31 cellular contexts compared by ENCODE assay signal in the genomic region with DNA sequence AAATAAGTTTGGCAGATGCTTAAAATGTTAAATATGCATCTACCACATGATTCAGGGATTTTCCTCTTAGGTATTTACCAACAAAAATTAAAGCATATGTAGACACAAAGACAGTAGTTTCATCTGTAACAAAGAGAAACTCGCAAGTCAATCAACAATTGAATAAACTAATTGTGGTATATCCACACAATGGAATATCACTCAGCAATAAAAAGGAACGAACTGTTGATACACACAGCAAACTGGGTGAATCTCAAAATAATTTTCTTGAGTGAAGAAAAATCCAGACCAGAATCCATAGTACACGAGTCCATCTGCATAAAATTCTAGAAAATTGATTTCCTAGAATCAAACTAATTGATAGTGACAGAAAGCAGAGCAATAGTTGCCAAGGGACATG.
"Had no signal": no experiment of that assay in that cellular context is flagged by ENCODE, and none has a peak within 500 bp of the region (broad histone marks: within the 10 kb centered on the region; RNA-seq: fewer than 3 reads in every experiment).

No MANE protein-coding gene starts in this region.

- H3K36me3 ChIP-seq: esophagus squamous epithelium, gastroesophageal sphincter, heart right ventricle, WERI-Rb-1 had no signal

- H3K27me3 ChIP-seq: adrenal gland, body of pancreas, esophagus squamous epithelium, gastroesophageal sphincter, heart right ventricle, hepatocyte had no signal

- H2AFZ ChIP-seq: hepatocyte had no signal

- DNase-seq: activated B cell treated with CpG ODN at 0.5 μM for 24 hours; activated CD4-positive, alpha-beta memory T cell treated with anti-CD3 and anti-CD28 coated beads for 36 hours; activated CD4-positive, alpha-beta T cell treated with anti-CD3 and anti-CD28 coated beads for 36 hours; activated CD4-positive, alpha-beta T cell treated with anti-CD3 and anti-CD28 coated beads, Interleukin-2, amount 10 ng/mL, durations not matched to agents 24 days and 14 days; activated CD8-positive, alpha-beta memory T cell treated with anti-CD3 and anti-CD28 coated beads, Interleukin-2, amount 10 ng/mL, durations not matched to agents 7 days and 5 days; activated CD8-positive, alpha-beta memory T cell treated with anti-CD3 and anti-CD28 coated beads, Interleukin-2, amount 50 U/mL, for 4 hours; activated CD8-positive, alpha-beta T cell treated with anti-CD3 and anti-CD28 coated beads, Interleukin-2, amount 10 ng/mL, durations not matched to agents 7 days and 5 days; activated effector memory CD4-positive, alpha-beta T cell treated with anti-CD3 and anti-CD28 coated beads, Interleukin-2, amount 50 U/mL, for 16 hours; activated naive CD4-positive, alpha-beta T cell treated with anti-CD3 and anti-CD28 coated beads for 36 hours; activated naive CD8-positive, alpha-beta T cell treated with anti-CD3 and anti-CD28 coated beads for 36 hours; activated naive CD8-positive, alpha-beta T cell treated with anti-CD3 and anti-CD28 coated beads, Interleukin-2, amount 50 U/mL, for 24 hours; activated T-cell treated with anti-CD3 and anti-CD28 coated beads, Interleukin-2, amount 50 U/mL, for 1 hour; activated T-cell treated with anti-CD3 and anti-CD28 coated beads, Interleukin-2, amount 50 U/mL, for 48 hours; adrenal gland; amygdala; aorta; body of pancreas; caudate nucleus; effector CD8-positive, alpha-beta T cell; esophagus squamous epithelium; foreskin melanocyte; heart right ventricle; T1000; WERI-Rb-1 had no signal

- ATAC-seq: activated CD4-positive, CD25-positive, alpha-beta regulatory T cell treated with anti-CD3 and anti-CD28 coated beads, Interleukin-2, amount 50 U/mL, for 24 hours; activated CD8-positive, alpha-beta memory T cell treated with anti-CD3 and anti-CD28 coated beads, Interleukin-2, amount 10 ng/mL, durations not matched to agents 7 days and 5 days; activated CD8-positive, alpha-beta T cell treated with anti-CD3 and anti-CD28 coated beads, Interleukin-2, amount 10 ng/mL, durations not matched to agents 7 days and 5 days; activated naive CD8-positive, alpha-beta T cell treated with anti-CD3 and anti-CD28 coated beads, Interleukin-2, amount 50 U/mL, for 24 hours; body of pancreas; gastroesophageal sphincter; heart right ventricle had no signal

- FAIRE-seq: colon, endometrium, endothelial cell of umbilical vein had no signal

- H3K4me2 ChIP-seq: hepatocyte had no signal

- H3K27ac ChIP-seq: adrenal gland, body of pancreas, epithelial cell of prostate, esophagus squamous epithelium, gastroesophageal sphincter, heart right ventricle, hepatocyte, WERI-Rb-1 had no signal

- H3K4me3 ChIP-seq: adrenal gland, body of pancreas, esophagus squamous epithelium, gastroesophageal sphincter, heart right ventricle, hepatocyte had no signal

- H3K9me3 ChIP-seq: adrenal gland, body of pancreas, esophagus squamous epithelium, gastroesophageal sphincter had no signal
